Comparison of ENCODE assay signal across 8 cellular contexts in the genomic region with DNA sequence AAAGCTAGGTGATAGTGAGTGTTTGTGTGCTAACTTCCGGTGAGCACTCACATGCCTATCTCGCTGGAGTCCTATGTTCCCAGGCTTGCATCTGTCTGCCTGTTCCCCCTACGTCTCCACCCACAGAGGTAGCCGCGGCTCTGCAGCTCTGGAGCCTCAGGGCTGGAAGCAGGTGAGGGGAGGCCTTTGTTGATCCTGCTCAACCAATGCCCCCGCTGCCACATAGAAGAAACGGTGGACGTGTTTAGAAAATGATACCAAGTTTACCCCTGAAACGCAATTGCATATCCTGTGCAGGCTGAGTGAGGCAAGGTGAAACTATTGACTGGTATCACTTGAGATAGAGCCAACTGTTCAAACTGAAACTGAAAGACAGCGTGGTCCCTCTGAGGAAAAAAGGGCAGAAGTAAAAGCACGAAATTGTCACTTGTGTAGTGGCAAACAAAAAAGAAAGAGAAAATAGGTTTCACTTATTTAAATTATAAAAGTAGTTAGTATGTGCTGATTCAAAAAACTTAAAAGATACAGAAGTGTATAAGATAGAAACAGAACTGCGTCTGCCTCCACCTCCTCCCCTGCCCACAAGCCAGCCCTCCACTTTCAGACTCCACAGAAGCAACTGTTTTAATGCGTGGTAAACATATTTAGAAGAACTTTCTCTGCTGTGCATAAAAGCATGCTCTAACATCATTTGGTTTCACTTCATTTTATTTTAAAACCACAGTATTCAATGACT. TPM values are rescaled to one million over a fixed set of nuclear protein-coding genes. Genes with fewer than 3 reads are reported as not detected.
A peak's percentile ranks its signal among the peaks of the same experiment; 100 is the strongest.
DNase-seq lines count a peak whose midpoint lies in the region; ATAC-seq and TF ChIP-seq lines count a peak whose summit lies in the region.

No MANE protein-coding gene starts in this region.

- H3K79me1 ChIP-seq in trophoblast cell (ENCODE audit: low read length), result no peaks in the 10 kb centered on the region

- no peaks in the 10 kb centered on the region for H3K79me2 ChIP-seq in OCI-LY7 (ENCODE audit: insufficient read depth, low read depth, low read length)
- H3K79me2 ChIP-seq in trophoblast cell (ENCODE audit: control insufficient read depth, insufficient read depth, low read length, poor library complexity), result no peaks in the 10 kb centered on the region

- peak overlapping the region; percentile 77 for H3K27ac ChIP-seq in OCI-LY7 (ENCODE audit: low read depth, low read length, poor library complexity, severe bottlenecking)
- no peak overlapping the region for H3K27ac ChIP-seq in trophoblast cell (ENCODE audit: low read depth, low read length)

- H3K4me1 Mint-ChIP-seq in activated naive CD4-positive, alpha-beta T cell treated with anti-CD3 and anti-CD28 coated beads, Interleukin-2, amount 10 ng/mL, durations not matched to agents 7 days and 5 days, result peaks cover 48% of the 10 kb centered on the region

- H2AK5ac ChIP-seq in trophoblast cell (ENCODE audit: low read length), result no peak overlapping the region

- peak; percentile 96 for ATAC-seq in GM19043 (IDR thresholded peaks at IDR 0.05; ENCODE audit: low read depth, unreplicated experiment)
- ATAC-seq in HG03025 (IDR thresholded peaks at IDR 0.05; ENCODE audit: low FRiP score, unreplicated experiment), result peak; percentile 92

- no peak overlapping the region for H3K14ac ChIP-seq in trophoblast cell (ENCODE audit: low read length)

- H2BK120ac ChIP-seq in trophoblast cell (ENCODE audit: insufficient read depth, low read length, poor library complexity), result no peak overlapping the region

- H3K23ac ChIP-seq in trophoblast cell (ENCODE audit: low read length), result no peak overlapping the region

- no peaks in the 10 kb centered on the region for H4K20me1 ChIP-seq in OCI-LY7 (ENCODE audit: insufficient read depth, low read length)

- H3K27me3 ChIP-seq in trophoblast cell (ENCODE audit: insufficient read depth, low read length), result no peaks in the 10 kb centered on the region

- CTCF ChIA-PET in OCI-LY7 (lab: Charles Lee; ENCODE audit: unreplicated experiment), result no interaction called here
- CTCF ChIA-PET in activated naive CD4-positive, alpha-beta T cell treated with anti-CD3 and anti-CD28 coated beads, Interleukin-2, amount 10 ng/mL, durations not matched to agents 7 days and 5 days (lab: Charles Lee), result interaction anchor here (1.0 kb wide), 1 partner anchor 11 kb away, joined by 4 read pairs; no protein-coding TSS in a partner anchor

- H2AFZ ChIP-seq in OCI-LY7 (ENCODE audit: low read length), result peak overlapping the region; percentile 98
- H2AFZ ChIP-seq in trophoblast cell (ENCODE audit: insufficient read depth, low read length, poor library complexity), result peak overlapping the region; percentile 26

- H3K9me3 Mint-ChIP-seq in activated naive CD4-positive, alpha-beta T cell treated with anti-CD3 and anti-CD28 coated beads, Interleukin-2, amount 10 ng/mL, durations not matched to agents 7 days and 5 days, result peaks cover 7% of the 10 kb centered on the region

- no CpG with 5 or more reads among the region's 13 CpGs for WGBS in trophoblast cell (ENCODE audit: extremely low coverage, insufficient coverage, insufficient read length)

- TF ChIP-seq CTCF in OCI-LY7 (conservative IDR thresholded peaks at IDR 0.05; ENCODE audit: low read length), result no peak

- H3K4me3 Mint-ChIP-seq in activated naive CD4-positive, alpha-beta T cell treated with anti-CD3 and anti-CD28 coated beads, Interleukin-2, amount 10 ng/mL, durations not matched to agents 7 days and 5 days, result peak overlapping the region; percentile 82

- intact Hi-C loops in OCI-LY7 (cut with micrococcal nuclease; ENCODE audit: unreplicated experiment), result loop anchor here (1.0 to 2.0 kb wide), 2 partner anchors 38 to 64 kb away; partner anchors contain the start of gene ETS2

- H3K4me1 ChIP-seq in OCI-LY7 (ENCODE audit: insufficient read depth, low read length, poor library complexity, severe bottlenecking) (peaks cover 21% of the 10 kb centered on the region), trophoblast cell (ENCODE audit: control insufficient read depth in 1 of 2, insufficient read depth in 2 of 2, low read length in 2 of 2) (no peaks in the 10 kb centered on the region)

- H4K91ac ChIP-seq in trophoblast cell (ENCODE audit: low read depth, low read length), result no peak overlapping the region

- peak overlapping the region; percentile 29 for H4K8ac ChIP-seq in trophoblast cell (ENCODE audit: low read depth, low read length)

- peak; percentile 79 for DNase-seq in OCI-LY7 (ENCODE audit: low spot score)
- peak; percentile 78 for DNase-seq in activated naive CD4-positive, alpha-beta T cell treated with anti-CD3 and anti-CD28 coated beads, Interleukin-2, amount 10 ng/mL, durations not matched to agents 7 days and 5 days
- no peak for DNase-seq in trophoblast cell
- DNase-seq in NCI-H2171 treated with DMSO at 0.1 percent for 48 hours (lab: John Stamatoyannopoulos, UW), result no peak
- DNase-seq in NCI-H1105 treated with DMSO at 0.1 percent for 48 hours (lab: John Stamatoyannopoulos, UW), result no peak
- no peak for DNase-seq in epidermal melanocyte (ENCODE audit: insufficient read length, low spot score)

- H3K27me3 Mint-ChIP-seq in activated naive CD4-positive, alpha-beta T cell treated with anti-CD3 and anti-CD28 coated beads, Interleukin-2, amount 10 ng/mL, durations not matched to agents 7 days and 5 days, result peaks cover 5% of the 10 kb centered on the region

- H3K36me3 Mint-ChIP-seq in activated naive CD4-positive, alpha-beta T cell treated with anti-CD3 and anti-CD28 coated beads, Interleukin-2, amount 10 ng/mL, durations not matched to agents 7 days and 5 days, result peaks cover 9% of the 10 kb centered on the region

- H4K12ac ChIP-seq in trophoblast cell (ENCODE audit: low read depth, low read length), result no peak overlapping the region

- H2BK5ac ChIP-seq in trophoblast cell (ENCODE audit: low read depth, low read length, poor library complexity), result no peak overlapping the region

- POLR2A ChIA-PET in OCI-LY7 (lab: Charles Lee), result interaction anchor here (0.6 to 1.6 kb wide), 5 partner anchors 11 to 1066 kb away, joined by 3 to 4 read pairs (median 3); no protein-coding TSS in a partner anchor

- H3K4me3 ChIP-seq in OCI-LY7 (ENCODE audit: low read depth, low read length, poor library complexity, severe bottlenecking) (peak overlapping the region; percentile 59), trophoblast cell (ENCODE audit: low read depth, low read length) (no peak overlapping the region)

- H3K9me3 ChIP-seq in OCI-LY7 (ENCODE audit: low read length), result no peaks in the 10 kb centered on the region
- H3K9me3 ChIP-seq in trophoblast cell (ENCODE audit: insufficient read depth, low read depth, low read length), result peaks cover 6% of the 10 kb centered on the region

- H3K36me3 ChIP-seq in OCI-LY7 (ENCODE audit: insufficient read depth, low read length) (no peaks in the 10 kb centered on the region; the same call in 1 of the 2 replicates), trophoblast cell (ENCODE audit: control insufficient read depth in 1 of 2, insufficient read depth in 2 of 2, low read length in 2 of 2) (no peaks in the 10 kb centered on the region)

- H3K4ac ChIP-seq in trophoblast cell (ENCODE audit: low read depth, low read length), result no peak overlapping the region

- H3K4me2 ChIP-seq in OCI-LY7 (ENCODE audit: low read length) (peak overlapping the region; percentile 76), trophoblast cell (ENCODE audit: low read length) (no peak overlapping the region)

- no TSS peak for BruUV-seq in OCI-LY7 (replicated peaks; lab: Mats Ljungman, UMichigan)

- no peak overlapping the region for H2BK12ac ChIP-seq in trophoblast cell (ENCODE audit: low read length)

- no peak overlapping the region for H3K18ac ChIP-seq in trophoblast cell (ENCODE audit: low read length)

- H3K27ac Mint-ChIP-seq in activated naive CD4-positive, alpha-beta T cell treated with anti-CD3 and anti-CD28 coated beads, Interleukin-2, amount 10 ng/mL, durations not matched to agents 7 days and 5 days, result peak overlapping the region; percentile 100

- H3K9me2 ChIP-seq in OCI-LY7 (ENCODE audit: insufficient read depth, low read length), result no peaks in the 10 kb centered on the region

- no peak overlapping the region for H3K9ac ChIP-seq in trophoblast cell (ENCODE audit: low read length)

RNA-seq across cellular contexts. Expression of gene ETS2, which starts 38.6 kb away (rescaled TPM):
- 9.8 and 10.3 TPM in 2 replicates for total RNA-seq in OCI-LY7 (2014; rRNA removed; shearing (Covaris generic))
- 23.1 and 24.1 TPM in 2 replicates for total RNA-seq in OCI-LY7 (2022)
- 17.3 and 18.1 TPM in 2 replicates for polyA plus RNA-seq in trophoblast cell (2013)

Comparison
In these comparisons a context has a peak if more than half of its experiments do, and no peak if none do; other contexts are left out.
1. DNase-seq: peak in OCI-LY7 (single experiment) and activated naive CD4-positive, alpha-beta T cell treated with anti-CD3 and anti-CD28 coated beads, Interleukin-2, amount 10 ng/mL, durations not matched to agents 7 days and 5 days (single experiment); none in trophoblast cell (0 of 2), NCI-H2171 treated with DMSO at 0.1 percent for 48 hours (single experiment), NCI-H1105 treated with DMSO at 0.1 percent for 48 hours (single experiment) and epidermal melanocyte (single experiment).